ENCODE assay signal across 27 cellular contexts in the genomic region with DNA sequence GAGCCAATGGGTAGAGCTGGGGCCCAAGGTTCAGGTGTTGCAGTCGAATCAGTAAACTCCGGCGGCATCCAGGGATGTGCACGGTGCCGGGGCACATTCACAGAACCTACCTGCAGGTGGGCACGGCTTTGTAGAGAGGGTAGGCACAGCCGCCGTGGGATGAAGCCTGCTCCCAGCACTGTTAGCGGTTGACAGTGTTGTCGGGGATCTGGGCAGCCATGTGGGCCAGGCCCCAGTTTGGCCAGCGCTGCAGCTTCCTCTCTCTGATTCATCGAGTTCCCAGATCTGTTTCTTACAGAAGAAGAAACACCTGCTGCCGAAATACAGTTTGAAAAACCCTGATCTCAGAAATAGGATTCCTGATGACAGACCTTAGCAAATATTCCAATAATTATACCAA.
"Had no signal": no experiment of that assay in that cellular context is flagged by ENCODE, and none has a peak within 500 bp of the region (broad histone marks: within the 10 kb centered on the region; RNA-seq: fewer than 3 reads in every experiment).

No MANE protein-coding gene starts in this region.

- H3K4me3 ChIP-seq: dorsolateral prefrontal cortex, esophagus squamous epithelium, gastroesophageal sphincter, left ventricle myocardium inferior, lower lobe of right lung, psoas muscle, right lobe of liver, skin epidermis, stomach, thoracic aorta, transverse colon had no signal

- H3K27ac ChIP-seq: epithelial cell of prostate, esophagus squamous epithelium, gastroesophageal sphincter, left ventricle myocardium inferior, lower lobe of right lung, psoas muscle, right lobe of liver, skin epidermis, stomach, thoracic aorta, transverse colon had no signal

- H3K27ac Mint-ChIP-seq: immature natural killer cell; naive thymus-derived CD4-positive, alpha-beta T cell; nephron progenitor cell; stimulated activated naive B cell treated with anti-CD40 and anti-IgM and Interleukin-4, amounts not matched to agents 10 μg/mL and 1 μg/mL and 100 μg/mL, for 72 hours had no signal

- H3K4me1 ChIP-seq: psoas muscle, right lobe of liver had no signal

- DNase-seq: cortex of kidney; dorsolateral prefrontal cortex; effector CD8-positive, alpha-beta T cell; esophagus squamous epithelium; foreskin fibroblast; glutamatergic neuron; immature natural killer cell; kidney; left cardiac atrium; left ventricle myocardium inferior; lower lobe of right lung; mesenchymal stem cell; midbrain; naive thymus-derived CD4-positive, alpha-beta T cell; nephron progenitor cell; psoas muscle; retina; right lobe of liver; stimulated activated CD4-positive, alpha-beta T cell treated with anti-CD3 and anti-CD28 coated beads, Interleukin-2, amount 100 ng/mL, for 24 hours; stimulated activated CD4-positive, alpha-beta T cell treated with anti-CD3 and anti-CD28 coated beads, Interleukin-4, amount 100 ng/mL, for 4 hours; stimulated activated naive B cell treated with anti-CD40 and anti-IgM and Interleukin-4, amounts not matched to agents 10 μg/mL and 1 μg/mL and 100 μg/mL, for 72 hours; stomach; transverse colon had no signal

- ATAC-seq: gastroesophageal sphincter; left cardiac atrium; lower lobe of right lung; naive thymus-derived CD4-positive, alpha-beta T cell; psoas muscle; right lobe of liver; stimulated activated naive B cell treated with anti-CD40 and anti-IgM and Interleukin-4, amounts not matched to agents 10 μg/mL and 1 μg/mL and 100 μg/mL, for 72 hours had no signal

- H3K4me3 Mint-ChIP-seq: immature natural killer cell; naive thymus-derived CD4-positive, alpha-beta T cell; nephron progenitor cell; stimulated activated naive B cell treated with anti-CD40 and anti-IgM and Interleukin-4, amounts not matched to agents 10 μg/mL and 1 μg/mL and 100 μg/mL, for 72 hours had no signal

- H3K9me3 ChIP-seq: esophagus squamous epithelium, gastroesophageal sphincter, left ventricle myocardium inferior, lower lobe of right lung, psoas muscle, right lobe of liver, stomach, thoracic aorta, transverse colon had no signal

- H3K36me3 Mint-ChIP-seq: naive thymus-derived CD4-positive, alpha-beta T cell; stimulated activated naive B cell treated with anti-CD40 and anti-IgM and Interleukin-4, amounts not matched to agents 10 μg/mL and 1 μg/mL and 100 μg/mL, for 72 hours had no signal

- H3K27me3 ChIP-seq: dorsolateral prefrontal cortex, esophagus squamous epithelium, gastroesophageal sphincter, right lobe of liver, stomach, transverse colon had no signal

- H3K36me3 ChIP-seq: right lobe of liver, thoracic aorta, transverse colon had no signal

- H3K9me3 Mint-ChIP-seq: immature natural killer cell; naive thymus-derived CD4-positive, alpha-beta T cell; nephron progenitor cell; stimulated activated naive B cell treated with anti-CD40 and anti-IgM and Interleukin-4, amounts not matched to agents 10 μg/mL and 1 μg/mL and 100 μg/mL, for 72 hours had no signal
